Comparison of ENCODE assay signal across 32 cellular contexts in the genomic region with DNA sequence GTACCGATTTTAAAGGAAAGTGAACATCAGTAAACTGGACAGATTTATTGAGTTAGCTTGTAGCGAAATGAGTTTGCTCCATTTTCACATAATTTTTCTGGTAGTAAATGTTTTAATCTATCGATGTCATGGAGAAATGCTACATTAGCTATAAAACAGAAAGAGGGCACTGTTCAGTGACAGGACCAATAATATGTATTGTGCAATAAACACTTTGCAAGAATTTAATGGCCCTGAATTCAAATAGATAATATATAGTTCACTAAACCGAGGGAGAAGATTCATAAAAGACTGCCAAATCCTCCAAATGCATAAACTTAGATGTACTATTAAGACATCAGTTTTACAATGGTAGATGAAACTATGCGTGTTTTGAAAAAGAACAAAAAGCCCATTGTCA.
"Had no signal": no experiment of that assay in that cellular context is flagged by ENCODE, and none has a peak within 500 bp of the region (broad histone marks: within the 10 kb centered on the region; RNA-seq: fewer than 3 reads in every experiment).

No MANE protein-coding gene starts in this region.

- H3K4me3 Mint-ChIP-seq: activated B cell treated with CpG ODN at 0.5 μM for 24 hours; activated CD8-positive, alpha-beta T cell treated with anti-CD3 and anti-CD28 coated beads for 36 hours; activated naive CD4-positive, alpha-beta T cell treated with anti-CD3 and anti-CD28 coated beads for 36 hours; activated naive CD4-positive, alpha-beta T cell treated with anti-CD3 and anti-CD28 coated beads, Interleukin-2, amount 50 U/mL, for 24 hours; activated naive CD8-positive, alpha-beta T cell treated with anti-CD3 and anti-CD28 coated beads for 36 hours; activated naive CD8-positive, alpha-beta T cell treated with anti-CD3 and anti-CD28 coated beads, Interleukin-2, amount 50 U/mL, for 24 hours; activated T-cell treated with anti-CD3 and anti-CD28 coated beads, Interleukin-2, amount 50 U/mL, for 4 hours; activated T-helper 17 cell treated with anti-CD3 and anti-CD28 coated beads, Interleukin-2, amount 50 U/mL, for 72 hours; effector memory CD8-positive, alpha-beta T cell had no signal

- DNase-seq: activated B cell treated with CpG ODN at 0.5 μM for 24 hours; activated CD4-positive, alpha-beta T cell treated with anti-CD3 and anti-CD28 coated beads for 48 hours; activated CD4-positive, alpha-beta T cell treated with anti-CD3 and anti-CD28 coated beads, Interleukin-2, amount 50 U/mL, for 1 hour; activated CD4-positive, alpha-beta T cell treated with anti-CD3 and anti-CD28 coated beads, Interleukin-2, amount 50 U/mL, for 48 hours; activated CD8-positive, alpha-beta memory T cell treated with anti-CD3 and anti-CD28 coated beads for 24 hours; activated CD8-positive, alpha-beta T cell treated with anti-CD3 and anti-CD28 coated beads for 36 hours; activated effector memory CD4-positive, alpha-beta T cell treated with Interleukin-2 at 50 U/mL for 16 hours; activated gamma-delta T cell treated with Interleukin-2 at 50 U/mL for 16 hours; activated naive CD4-positive, alpha-beta T cell treated with anti-CD3 and anti-CD28 coated beads for 36 hours; activated naive CD8-positive, alpha-beta T cell treated with anti-CD3 and anti-CD28 coated beads for 36 hours; activated naive CD8-positive, alpha-beta T cell treated with anti-CD3 and anti-CD28 coated beads, Interleukin-2, amount 50 U/mL, for 24 hours; activated T-cell treated with anti-CD3 and anti-CD28 coated beads, Interleukin-2, amount 50 U/mL, for 4 hours; adrenal gland; amygdala; aorta; body of pancreas; caudate nucleus; cortex of kidney; dermis blood vessel endothelial cell; effector CD4-positive, alpha-beta T cell; effector memory CD8-positive, alpha-beta T cell; esophagus squamous epithelium; glutamatergic neuron; T1000; WERI-Rb-1 had no signal

- H3K4me3 ChIP-seq: adrenal gland, body of pancreas, esophagus squamous epithelium had no signal

- FAIRE-seq: colon, endothelial cell of umbilical vein, frontal cortex had no signal

- H3K36me3 Mint-ChIP-seq: activated naive CD4-positive, alpha-beta T cell treated with anti-CD3 and anti-CD28 coated beads, Interleukin-2, amount 50 U/mL, for 24 hours; activated naive CD8-positive, alpha-beta T cell treated with anti-CD3 and anti-CD28 coated beads for 36 hours had no signal

- H3K36me3 ChIP-seq: adrenal gland, esophagus squamous epithelium, WERI-Rb-1 had no signal

- H3K4me1 Mint-ChIP-seq: activated B cell treated with CpG ODN at 0.5 μM for 24 hours; activated naive CD4-positive, alpha-beta T cell treated with anti-CD3 and anti-CD28 coated beads, Interleukin-2, amount 50 U/mL, for 24 hours; activated naive CD8-positive, alpha-beta T cell treated with anti-CD3 and anti-CD28 coated beads for 36 hours; activated naive CD8-positive, alpha-beta T cell treated with anti-CD3 and anti-CD28 coated beads, Interleukin-2, amount 50 U/mL, for 24 hours; activated T-helper 17 cell treated with anti-CD3 and anti-CD28 coated beads, Interleukin-2, amount 50 U/mL, for 72 hours had no signal

- H3K27me3 Mint-ChIP-seq: activated B cell treated with CpG ODN at 0.5 μM for 24 hours; activated CD8-positive, alpha-beta T cell treated with anti-CD3 and anti-CD28 coated beads for 36 hours; activated naive CD4-positive, alpha-beta T cell treated with anti-CD3 and anti-CD28 coated beads, Interleukin-2, amount 50 U/mL, for 24 hours; activated naive CD8-positive, alpha-beta T cell treated with anti-CD3 and anti-CD28 coated beads for 36 hours; activated naive CD8-positive, alpha-beta T cell treated with anti-CD3 and anti-CD28 coated beads, Interleukin-2, amount 50 U/mL, for 24 hours; activated T-helper 17 cell treated with anti-CD3 and anti-CD28 coated beads, Interleukin-2, amount 50 U/mL, for 72 hours; effector memory CD8-positive, alpha-beta T cell had no signal

- H3K27me3 ChIP-seq: adrenal gland, body of pancreas, esophagus squamous epithelium had no signal

- H3K4me1 ChIP-seq: adrenal gland, body of pancreas, esophagus squamous epithelium had no signal

- H3K27ac Mint-ChIP-seq: activated B cell treated with CpG ODN at 0.5 μM for 24 hours; activated CD8-positive, alpha-beta T cell treated with anti-CD3 and anti-CD28 coated beads for 36 hours; activated naive CD4-positive, alpha-beta T cell treated with anti-CD3 and anti-CD28 coated beads for 36 hours; activated naive CD4-positive, alpha-beta T cell treated with anti-CD3 and anti-CD28 coated beads, Interleukin-2, amount 50 U/mL, for 24 hours; activated naive CD8-positive, alpha-beta T cell treated with anti-CD3 and anti-CD28 coated beads for 36 hours; activated naive CD8-positive, alpha-beta T cell treated with anti-CD3 and anti-CD28 coated beads, Interleukin-2, amount 50 U/mL, for 24 hours; activated T-helper 17 cell treated with anti-CD3 and anti-CD28 coated beads, Interleukin-2, amount 50 U/mL, for 72 hours; effector memory CD8-positive, alpha-beta T cell had no signal

- H3K27ac ChIP-seq: adrenal gland, body of pancreas, epithelial cell of prostate, esophagus squamous epithelium, WERI-Rb-1 had no signal

- ATAC-seq: activated CD4-positive, CD25-positive, alpha-beta regulatory T cell treated with anti-CD3 and anti-CD28 coated beads, Interleukin-2, amount 50 U/mL, for 24 hours; activated CD8-positive, alpha-beta T cell treated with anti-CD3 and anti-CD28 coated beads for 36 hours; activated naive CD8-positive, alpha-beta T cell treated with anti-CD3 and anti-CD28 coated beads, Interleukin-2, amount 50 U/mL, for 24 hours; activated T-cell treated with anti-CD3 and anti-CD28 coated beads, Interleukin-2, amount 50 U/mL, for 4 hours; activated T-helper 17 cell treated with anti-CD3 and anti-CD28 coated beads, Interleukin-2, amount 50 U/mL, for 72 hours; body of pancreas; effector memory CD8-positive, alpha-beta T cell had no signal

- H3K9me3 ChIP-seq: adrenal gland, body of pancreas, esophagus squamous epithelium had no signal
